20 cellular contexts compared by ENCODE assay signal in the genomic region with DNA sequence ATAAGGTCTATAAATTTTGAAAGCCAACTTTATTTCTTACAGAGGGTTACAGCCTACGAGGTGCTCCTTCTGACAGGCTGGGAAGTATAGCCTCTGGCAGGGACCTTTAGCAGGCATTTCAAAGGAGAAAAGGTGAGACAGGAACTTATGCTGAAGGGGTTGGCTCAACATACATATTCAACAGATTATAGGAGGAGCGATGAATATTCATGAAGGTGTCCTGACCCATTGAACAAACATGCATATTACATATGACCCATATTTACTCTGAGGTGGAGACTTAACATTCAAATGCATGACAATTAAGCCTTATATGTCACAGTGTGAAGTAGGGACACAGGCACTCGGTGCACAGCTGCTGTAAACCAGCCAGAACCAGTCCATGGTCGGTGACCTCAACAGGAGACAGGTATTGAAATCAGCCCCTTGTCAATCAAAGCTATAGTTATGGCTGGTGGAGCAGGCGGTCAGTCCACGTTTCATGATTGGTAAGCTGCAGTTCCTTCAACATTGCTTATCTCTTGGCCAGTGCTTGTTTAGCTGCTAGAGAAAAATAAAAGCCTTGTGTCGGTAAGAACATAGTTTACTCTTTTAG.
DNase-seq lines count a peak whose midpoint lies in the region; FAIRE-seq and TF ChIP-seq lines count a peak whose summit lies in the region.
"Had no signal": no experiment of that assay in that cellular context is flagged by ENCODE, and none has a peak within 500 bp of the region (broad histone marks: within the 10 kb centered on the region; RNA-seq: fewer than 3 reads in every experiment).

No MANE protein-coding gene starts in this region.

- H3K23me2 ChIP-seq in H1 (ENCODE audit: low read depth, low read length): no peaks in the 10 kb centered on the region

- H2BK15ac ChIP-seq in H1 (ENCODE audit: low read length): no peak overlapping the region

- no peak overlapping the region for H3K23ac ChIP-seq in H1 (ENCODE audit: insufficient read length)

- H4K20me1 ChIP-seq in H1 (replicated peaks in 1 of 2; ENCODE audit: control insufficient read depth in 1 of 2, insufficient read depth in 2 of 2, low read length in 2 of 2): no peaks in the 10 kb centered on the region
- H4K20me1 ChIP-seq: BLaER1 had no signal

- H2BK20ac ChIP-seq in H1 (ENCODE audit: low read length): no peak overlapping the region

- no peak overlapping the region for H3K56ac ChIP-seq in H1 (replicated peaks; ENCODE audit: insufficient read length, low read depth, low read length)

- no peak overlapping the region for H2AFZ ChIP-seq in H1 (ENCODE audit: low read length)
- H2AFZ ChIP-seq: GM23248 had no signal

- H3K4me1 ChIP-seq in H1 (replicated peaks in 1 of 4; ENCODE audit: control insufficient read depth in 3 of 4, insufficient read depth in 4 of 4, low read length in 3 of 4): peaks cover 0 to 5% (median 2%) of the 10 kb centered on the region in 4 experiments; a peak in 2 of 7 replicates
- no peaks in the 10 kb centered on the region for H3K4me1 ChIP-seq in small intestine (ENCODE audit: control insufficient read depth in 2 of 2, insufficient read depth in 1 of 2, low read depth in 1 of 2, low read length in 1 of 2)
- H3K4me1 ChIP-seq in breast epithelium: no peaks in the 10 kb centered on the region
- H3K4me1 ChIP-seq: BLaER1 had no signal

- TF ChIP-seq EP300 in H1 (IDR thresholded peaks at IDR 0.05; ENCODE audit: borderline replicate concordance in 1 of 2, low read depth in 2 of 2, low read length in 2 of 2): no peak

- H3K4me3 ChIP-seq in H1 (ENCODE audit: extremely low read depth in 1 of 4, insufficient read depth in 2 of 4, low read depth in 3 of 4, low read length in 4 of 4): no peak overlapping the region
- H3K4me3 ChIP-seq in small intestine (ENCODE audit: low read depth in 1 of 2, low read length in 2 of 2): no peak overlapping the region
- H3K4me3 ChIP-seq in breast epithelium: no peak overlapping the region
- H3K4me3 ChIP-seq: BLaER1, GM23248 had no signal

- no peak for TF ChIP-seq RAD21 in H1 (IDR thresholded peaks at IDR 0.05 in 1 of 2, conservative IDR thresholded peaks at IDR 0.05 in 1 of 2; ENCODE audit: low read depth in 2 of 2, low read length in 2 of 2)

- no peak overlapping the region for H4K8ac ChIP-seq in H1 (ENCODE audit: extremely low read depth, insufficient read depth, low read length)

- peaks cover 0 to 5% (median 0%) of the 10 kb centered on the region in 4 experiments; a peak in 2 of 8 replicates for H3K36me3 ChIP-seq in H1 (ENCODE audit: control insufficient read depth in 2 of 4, insufficient read depth in 4 of 4, low read length in 3 of 4)
- H3K36me3 ChIP-seq in small intestine (ENCODE audit: control insufficient read depth in 2 of 2, insufficient read depth in 2 of 2, low read length in 2 of 2): no peaks in the 10 kb centered on the region
- H3K36me3 ChIP-seq in breast epithelium: no peaks in the 10 kb centered on the region
- H3K36me3 ChIP-seq: BLaER1 had no signal

- H3K18ac ChIP-seq in H1 (ENCODE audit: extremely low read depth, low read length): no peak overlapping the region

- no peaks in the 10 kb centered on the region; a peak in 1 of 7 replicates for H3K27me3 ChIP-seq in H1 (replicated peaks in 1 of 4; ENCODE audit: control insufficient read depth in 3 of 4, extremely low read depth in 1 of 4, insufficient read depth in 3 of 4, low read length in 3 of 4)
- no peaks in the 10 kb centered on the region for H3K27me3 ChIP-seq in small intestine (ENCODE audit: control insufficient read depth in 2 of 2, insufficient read depth in 2 of 2, low read length in 2 of 2)
- no peaks in the 10 kb centered on the region for H3K27me3 ChIP-seq in breast epithelium
- H3K27me3 ChIP-seq: BLaER1 had no signal

- no peaks in the 10 kb centered on the region for H3K79me2 ChIP-seq in H1 (ENCODE audit: control insufficient read depth in 1 of 2, insufficient read depth in 2 of 2, low read length in 2 of 2)

- no peak overlapping the region for H4K5ac ChIP-seq in H1 (ENCODE audit: insufficient read length, low read depth, low read length)

- CTCF ChIA-PET in H1 (lab: Charles Lee; ENCODE audit: partially characterized antibody): interaction anchor here (0.5 kb wide), 1 partner anchor 1611 kb away, joined by 3 read pairs; no protein-coding TSS in a partner anchor

- H3K79me1 ChIP-seq in H1 (ENCODE audit: low read depth, low read length): no peaks in the 10 kb centered on the region

- FAIRE-seq in H1 (lab: Jason Lieb, UNC) (peak; percentile 66), small intestine (lab: Jason Lieb, UNC) (no peak)
- FAIRE-seq: G401.6, RCC 7860 had no signal

- H3K27ac ChIP-seq in H1 (ENCODE audit: low read depth, low read length): no peak overlapping the region
- no peak overlapping the region for H3K27ac ChIP-seq in small intestine (ENCODE audit: low read depth in 1 of 2, low read length in 1 of 2)
- no peak overlapping the region for H3K27ac ChIP-seq in breast epithelium
- H3K27ac ChIP-seq: 22Rv1, BLaER1, GM23248, HL-60 had no signal

- no peak overlapping the region; the same call in 1 of the 2 replicates for H2BK12ac ChIP-seq in H1 (ENCODE audit: low read depth, low read length)

- H2AK5ac ChIP-seq in H1 (ENCODE audit: low read depth, low read length): no peak overlapping the region

- peak; percentile 38 for DNase-seq in DMS53 (lab: John Stamatoyannopoulos, UW)
- no peak for DNase-seq in DMS53 treated with DMSO at 0.1 percent for 48 hours (lab: John Stamatoyannopoulos, UW; ENCODE audit: unreplicated experiment)
- no peak for DNase-seq in H1 (ENCODE audit: low read depth in 1 of 2, low spot score in 2 of 2)
- peak; percentile 59 for DNase-seq in myocyte (ENCODE audit: low read depth)
- peak; percentile 28 for DNase-seq in small intestine
- DNase-seq in breast epithelium (ENCODE audit: low spot score in 2 of 2): no peak
- no peak for DNase-seq in HPDE6-E6E7 (ENCODE audit: extremely low spot score)
- DNase-seq in NCI-H2171 (lab: John Stamatoyannopoulos, UW): no peak
- DNase-seq: COR-L47, DMS79, KBM-7, NCI-H1048, NCI-H1694 treated with DMSO at 0.1 percent for 48 hours, SHP77 treated with DMSO at 0.1 percent for 48 hours had no signal

- no peak overlapping the region for H3K4ac ChIP-seq in H1 (replicated peaks; ENCODE audit: insufficient read length, low read depth, low read length)

- no peak overlapping the region for H2BK5ac ChIP-seq in H1 (ENCODE audit: low read depth, low read length)

- peaks cover 11 to 19% of the 10 kb centered on the region in 2 experiments for H3K9me3 ChIP-seq in H1 (ENCODE audit: insufficient read depth in 2 of 2, low read depth in 1 of 2, low read length in 1 of 2)
- H3K9me3 ChIP-seq in small intestine (ENCODE audit: control insufficient read depth, low read depth): no peaks in the 10 kb centered on the region
- no peaks in the 10 kb centered on the region for H3K9me3 ChIP-seq in breast epithelium

- WGBS in H1 (ENCODE audit: extremely low coverage in 1 of 2, insufficient coverage in 1 of 2, insufficient read length in 1 of 2, insufficient replicate concordance in 2 of 2, low coverage in 1 of 2, low lambda C conversion rate in 2 of 2, missing lambda C conversion rate in 1 of 2), 2 experiments: 86% methylated on average over 7 of the region's 7 CpGs; no CpG with 5 or more reads in 1 of the 2 experiments
- WGBS in small intestine, 3 donors: 46 to 67% (median 51%) methylated on average over 7 of the region's 7 CpGs

- H2BK120ac ChIP-seq in H1 (replicated peaks; ENCODE audit: low read depth, low read length): no peak overlapping the region

- TF ChIP-seq POLR2A in H1 (IDR thresholded peaks at IDR 0.05; ENCODE audit: control extremely low read depth in 1 of 2, low read depth in 2 of 2, low read length in 2 of 2): no peak
- no peak for TF ChIP-seq POLR2A in breast epithelium (IDR thresholded peaks at IDR 0.05)

- POLR2A ChIA-PET in H1 (lab: Charles Lee; ENCODE audit: partially characterized antibody): no interaction called here

- TF ChIP-seq CTCF in H1 (IDR thresholded peaks at IDR 0.05; ENCODE audit: control extremely low read depth in 1 of 3, insufficient read depth in 1 of 3, low read depth in 1 of 3, low read length in 3 of 3): no peak
- TF ChIP-seq CTCF in breast epithelium (IDR thresholded peaks at IDR 0.05): no peak

- no peak overlapping the region for H3K14ac ChIP-seq in H1 (ENCODE audit: insufficient read length)

- intact Hi-C loops in breast epithelium (cut with DNase I; ENCODE audit: low total_unique reads): no loop called here

- H4K91ac ChIP-seq in H1 (replicated peaks; ENCODE audit: insufficient read length, low read length): no peak overlapping the region

- no peak overlapping the region for H3K9ac ChIP-seq in H1 (replicated peaks in 1 of 4; ENCODE audit: extremely low read depth in 1 of 4, low read depth in 3 of 4, low read length in 3 of 4)
- H3K9ac ChIP-seq: BLaER1, GM23248 had no signal

- H3K4me2 ChIP-seq in H1 (ENCODE audit: insufficient read depth in 1 of 2, low read depth in 2 of 2, low read length in 2 of 2): no peak overlapping the region
- H3K4me2 ChIP-seq: BLaER1 had no signal

TF ChIP-seq in H1, 55 proteins besides CTCF, POLR2A, EP300 and RAD21:
- TF ChIP-seq BCL11A (IDR thresholded peaks at IDR 0.05; ENCODE audit: low read depth in 2 of 2, low read length in 2 of 2) (no peak), SRF (IDR thresholded peaks at IDR 0.05; ENCODE audit: low read depth, low read length) (no peak), MAX (IDR thresholded peaks at IDR 0.05) (no peak), ASH2L (IDR thresholded peaks at IDR 0.05; ENCODE audit: low read length) (no peak), FOSL1 (IDR thresholded peaks at IDR 0.05; ENCODE audit: insufficient read depth, low read depth, low read length) (no peak), CEBPB (IDR thresholded peaks at IDR 0.05; ENCODE audit: low read depth, low read length) (no peak), NRF1 (IDR thresholded peaks at IDR 0.05; ENCODE audit: low read depth, low read length) (no peak)

Comparison
In these comparisons a context has a peak if more than half of its experiments do, and no peak if none do; other contexts are left out.
1. DNase-seq: peak in DMS53 (single experiment), myocyte (single experiment) and small intestine (single experiment); none in DMS53 treated with DMSO at 0.1 percent for 48 hours (single experiment), H1 (0 of 2), breast epithelium (0 of 2), HPDE6-E6E7 (single experiment) and NCI-H2171 (single experiment).